ENCODE assay signal across 8 cellular contexts in genomic region chr5:154368041-154368800, GRCh38.
DNase-seq lines count a peak whose midpoint lies in the region; ATAC-seq and TF ChIP-seq lines count a peak whose summit lies in the region.

No MANE protein-coding gene starts in this region.

- TF ChIP-seq POLR2A in HCT116 (IDR thresholded peaks at IDR 0.05; ENCODE audit: borderline replicate concordance, extremely low read depth, insufficient read depth, insufficient read length): no peak
- TF ChIP-seq POLR2A in sigmoid colon (IDR thresholded peaks at IDR 0.05): no peak

- CTCF ChIA-PET in HCT116 (lab: Charles Lee): interaction anchor here (0.7 kb wide), 1 partner anchor 171 kb away, joined by 3 read pairs; no protein-coding TSS in a partner anchor
- CTCF ChIA-PET in activated CD4-positive, alpha-beta memory T cell treated with anti-CD3 and anti-CD28 coated beads for 36 hours (lab: Charles Lee): no interaction called here

- TF ChIP-seq RAD21 in HCT116 (IDR thresholded peaks at IDR 0.05; ENCODE audit: low read depth): 0 out of 2 replicates have a peak, but pooled peaks have one; percentile 24

- H3K9me3 Mint-ChIP-seq in activated CD4-positive, alpha-beta memory T cell treated with anti-CD3 and anti-CD28 coated beads for 36 hours: no peaks in the 10 kb centered on the region

- H3K27me3 ChIP-seq in HCT116 (ENCODE audit: insufficient read depth, low read length): no peaks in the 10 kb centered on the region
- H3K27me3 ChIP-seq in adipocyte (replicated peaks; ENCODE audit: control insufficient read depth, insufficient read depth, low read length): no peaks in the 10 kb centered on the region
- H3K27me3 ChIP-seq in left ventricle myocardium inferior (ENCODE audit: low read depth): no peaks in the 10 kb centered on the region
- no peaks in the 10 kb centered on the region for H3K27me3 ChIP-seq in sigmoid colon

- peak overlapping the region; percentile 83 for H3K27ac ChIP-seq in HCT116 (ENCODE audit: low read depth, low read length)
- H3K27ac ChIP-seq in left ventricle myocardium inferior (replicated peaks): peak overlapping the region; percentile 74
- H3K27ac ChIP-seq in sigmoid colon: peak overlapping the region in 3 of 4 donors; percentile 36 to 71 (median 64)

- DNase-seq in HCT116 (ENCODE audit: low read depth, low spot score) (peak; percentile 89), adipocyte (ENCODE audit: low read depth) (peak; percentile 92), left ventricle myocardium inferior (no peak), sigmoid colon (peak; percentile 70), GDM1 (lab: John Stamatoyannopoulos, UW) (no peak)
- DNase-seq in activated CD4-positive, alpha-beta memory T cell treated with anti-CD3 and anti-CD28 coated beads for 36 hours: no peak
- DNase-seq in stimulated activated naive CD4-positive, alpha-beta T cell treated with Interleukin-2 at 50 U/mL for 16 hours (lab: John Stamatoyannopoulos, UW): no peak

- H3K4me3 ChIP-seq in HCT116 (replicated peaks in 1 of 2; ENCODE audit: low read depth in 1 of 2, low read length in 2 of 2) (peak overlapping the region in 1 of 2 experiments; percentile 32; a peak in 2 of 4 replicates), adipocyte (ENCODE audit: low read length) (no peak overlapping the region), left ventricle myocardium inferior (no peak overlapping the region), sigmoid colon (no peak overlapping the region)

- TF ChIP-seq EP300 in sigmoid colon (IDR thresholded peaks at IDR 0.05): no peak

- H3K9me2 ChIP-seq in HCT116 (ENCODE audit: insufficient read depth): no peaks in the 10 kb centered on the region

- no peak for TF ChIP-seq CTCF in HCT116 (IDR thresholded peaks at IDR 0.05 in 2 of 3, conservative IDR thresholded peaks at IDR 0.05 in 1 of 3; ENCODE audit: borderline replicate concordance in 1 of 3, insufficient read depth in 1 of 3, low read depth in 2 of 3, low read length in 2 of 3)
- no peak for TF ChIP-seq CTCF in left ventricle myocardium inferior (IDR thresholded peaks at IDR 0.05; ENCODE audit: borderline replicate concordance)
- no peak for TF ChIP-seq CTCF in sigmoid colon (IDR thresholded peaks at IDR 0.05)

- no peak overlapping the region for H3K4me3 Mint-ChIP-seq in activated CD4-positive, alpha-beta memory T cell treated with anti-CD3 and anti-CD28 coated beads for 36 hours

- H2AFZ ChIP-seq in HCT116 (ENCODE audit: low read depth, low read length, poor library complexity, severe bottlenecking): no peak overlapping the region

- POLR2A ChIA-PET in HCT116 (lab: Charles Lee): no interaction called here
- POLR2A ChIA-PET in activated CD4-positive, alpha-beta memory T cell treated with anti-CD3 and anti-CD28 coated beads for 36 hours (lab: Charles Lee): no interaction called here

- ATAC-seq in HCT116 (peak; percentile 78), GM21529 (IDR thresholded peaks at IDR 0.05; ENCODE audit: unreplicated experiment) (no peak)

- no peaks in the 10 kb centered on the region for H3K79me2 ChIP-seq in HCT116 (ENCODE audit: insufficient read depth, low read length)

- peaks cover 2% of the 10 kb centered on the region for H3K36me3 Mint-ChIP-seq in activated CD4-positive, alpha-beta memory T cell treated with anti-CD3 and anti-CD28 coated beads for 36 hours

- no peaks in the 10 kb centered on the region for H3K27me3 Mint-ChIP-seq in activated CD4-positive, alpha-beta memory T cell treated with anti-CD3 and anti-CD28 coated beads for 36 hours

- peaks cover 2% of the 10 kb centered on the region for H3K4me1 Mint-ChIP-seq in activated CD4-positive, alpha-beta memory T cell treated with anti-CD3 and anti-CD28 coated beads for 36 hours (ENCODE audit: low read depth)

- WGBS in sigmoid colon, 2 donors: 77 to 81% methylated on average over 6 of the region's 6 CpGs

- peak overlapping the region; percentile 43 for H3K9ac ChIP-seq in HCT116 (ENCODE audit: low read length)
- peak overlapping the region; percentile 56 for H3K9ac ChIP-seq in adipocyte (ENCODE audit: low read length)

- intact Hi-C loops in HCT116 (cut with micrococcal nuclease) (no loop called here), left ventricle myocardium inferior (cut with micrococcal nuclease) (no loop called here), sigmoid colon (cut with DNase I) (no loop called here)
- intact Hi-C loops in activated CD4-positive, alpha-beta memory T cell treated with anti-CD3 and anti-CD28 coated beads for 36 hours (cut with micrococcal nuclease): no loop called here

- H3K4me2 ChIP-seq in HCT116 (ENCODE audit: low read length): peak overlapping the region; percentile 68

- RAD21 ChIA-PET in HCT116 (lab: Charles Lee; ENCODE audit: low non-redundant PET in 1 of 2, low total read pairs in 2 of 2, uncharacterized antibody in 2 of 2, unreplicated experiment in 2 of 2): no interaction called here

- no peaks in the 10 kb centered on the region for H4K20me1 ChIP-seq in HCT116 (ENCODE audit: insufficient read depth)

- H3K9me3 ChIP-seq in HCT116 (ENCODE audit: control insufficient read depth in 1 of 2, insufficient read depth in 1 of 2, low read depth in 1 of 2, low read length in 2 of 2) (no peaks in the 10 kb centered on the region), adipocyte (ENCODE audit: control insufficient read depth, low read length) (no peaks in the 10 kb centered on the region), left ventricle myocardium inferior (replicated peaks) (no peaks in the 10 kb centered on the region), sigmoid colon (no peaks in the 10 kb centered on the region)

- H3K36me3 ChIP-seq in HCT116 (ENCODE audit: control insufficient read depth in 1 of 2, insufficient read depth in 2 of 2, low read length in 2 of 2): no peaks in the 10 kb centered on the region
- no peaks in the 10 kb centered on the region for H3K36me3 ChIP-seq in adipocyte (ENCODE audit: control insufficient read depth, insufficient read depth, low read length, severe bottlenecking)
- H3K36me3 ChIP-seq in left ventricle myocardium inferior: no peaks in the 10 kb centered on the region
- no peaks in the 10 kb centered on the region for H3K36me3 ChIP-seq in sigmoid colon

- BruUV-seq in HCT116 (replicated peaks; lab: Mats Ljungman, UMichigan): TSS peak; percentile 81

- H3K4me1 ChIP-seq in HCT116 (ENCODE audit: control insufficient read depth in 1 of 2, insufficient read depth in 2 of 2, low read length in 2 of 2) (peaks cover 54 to 71% of the 10 kb centered on the region in 2 experiments), adipocyte (ENCODE audit: control insufficient read depth, insufficient read depth, low read length) (peaks cover 71% of the 10 kb centered on the region), left ventricle myocardium inferior (peaks cover 87% of the 10 kb centered on the region), sigmoid colon (peaks cover 0 to 72% (median 57%) of the 10 kb centered on the region in 4 donors)

- H3K27ac Mint-ChIP-seq in activated CD4-positive, alpha-beta memory T cell treated with anti-CD3 and anti-CD28 coated beads for 36 hours: no peak overlapping the region

TF ChIP-seq in HCT116, 20 proteins besides CTCF, POLR2A, EP300 and RAD21 (continues in another document):
- TF ChIP-seq TCF7L2 (IDR thresholded peaks at IDR 0.05; ENCODE audit: borderline replicate concordance, extremely low read depth, insufficient read depth, insufficient read length) (peak; percentile 80), POLR2AphosphoS5 (IDR thresholded peaks at IDR 0.05; ENCODE audit: low read depth, low read length) (peak; percentile 35; the same call in 1 of the 2 replicates), CBX3 (IDR thresholded peaks at IDR 0.05; ENCODE audit: low read depth) (peak; percentile 80; the same call in 1 of the 2 replicates), FOSL1 (IDR thresholded peaks at IDR 0.05; ENCODE audit: low read depth) (peak; percentile 87), ZBTB33 (IDR thresholded peaks at IDR 0.05; ENCODE audit: extremely low read depth, insufficient replicate concordance, low read length) (no peak), EZH2 (IDR thresholded peaks at IDR 0.05) (no peak), EZH2phosphoT487 (IDR thresholded peaks at IDR 0.05; ENCODE audit: borderline replicate concordance) (no peak), REST (IDR thresholded peaks at IDR 0.05; ENCODE audit: low read depth) (no peak)

Comparison
In these comparisons a context has a peak if more than half of its experiments do, and no peak if none do; other contexts are left out.
1. DNase-seq: peak in HCT116 (single experiment), adipocyte (single experiment) and sigmoid colon (single experiment); none in left ventricle myocardium inferior (single experiment), activated CD4-positive, alpha-beta memory T cell treated with anti-CD3 and anti-CD28 coated beads for 36 hours (single experiment), GDM1 (single experiment) and stimulated activated naive CD4-positive, alpha-beta T cell treated with Interleukin-2 at 50 U/mL for 16 hours (single experiment).
2. Peak in every context shown above with its lines, with median percentiles within 50 percentile points of each other: H3K27ac ChIP-seq.